Comparison of ENCODE assay signal across 8 cellular contexts in the genomic region with DNA sequence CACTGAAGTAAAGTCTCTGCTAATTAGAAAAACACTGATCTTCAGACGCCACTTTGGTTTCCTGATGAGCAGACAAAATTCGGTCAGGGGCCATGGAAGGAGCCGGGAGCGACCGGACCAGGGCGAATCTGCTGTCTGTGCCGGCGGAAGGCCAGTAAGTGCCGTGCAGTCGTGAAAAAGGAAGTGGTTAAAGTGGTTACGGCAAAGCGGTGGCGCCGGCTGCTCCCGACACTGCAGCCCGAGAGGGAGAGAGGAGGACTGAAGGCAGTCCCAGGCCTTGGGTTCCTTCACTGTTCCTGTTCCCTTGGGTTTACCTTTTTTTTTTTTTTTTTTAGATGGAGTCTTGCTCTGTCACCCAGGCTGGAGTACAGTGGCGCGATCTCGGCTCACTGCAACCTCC.
DNase-seq lines count a peak whose midpoint lies in the region; ATAC-seq and FAIRE-seq lines count a peak whose summit lies in the region.

No MANE protein-coding gene starts in this region.

- peak overlapping the region; percentile 85 for H3K4me3 Mint-ChIP-seq in T-helper 2 cell treated with Interferon-gamma antibody and Interleukin-4, amounts not matched to agents 5 μg/mL and 100 μg/mL, for 36 hours
- peak overlapping the region; percentile 81 for H3K4me3 Mint-ChIP-seq in central memory CD8-positive, alpha-beta T cell

- no peak for FAIRE-seq in HTR-8/SVneo (lab: Jason Lieb, UNC)

- ATAC-seq in GM21390 (IDR thresholded peaks at IDR 0.05; ENCODE audit: unreplicated experiment) (peak; percentile 46), HG03045 (IDR thresholded peaks at IDR 0.05; ENCODE audit: unreplicated experiment) (no peak)
- peak; percentile 67 for ATAC-seq in central memory CD8-positive, alpha-beta T cell (replicated peaks; ENCODE audit: extremely low read depth, poor library complexity, severe bottlenecking)

- peak; percentile 65 for DNase-seq in T-helper 2 cell treated with Interferon-gamma antibody and Interleukin-4, amounts not matched to agents 5 μg/mL and 100 μg/mL, for 36 hours (ENCODE audit: low spot score)
- DNase-seq in central memory CD8-positive, alpha-beta T cell (ENCODE audit: low spot score in 2 of 2) = peak in 1 of 2 donors; percentile 18
- peak in 2 of 3 donors; percentile 6 to 24 for DNase-seq in stimulated activated CD4-positive, alpha-beta T cell treated with anti-CD3 and anti-CD28 coated beads, TNF-alpha, amount 100 ng/mL, for 1 hour (ENCODE audit: low read depth in 3 of 3, low spot score in 1 of 3)
- DNase-seq in amniotic stem cell (lab: John Stamatoyannopoulos, UW) = no peak
- DNase-seq in HTR-8/SVneo (ENCODE audit: insufficient read length, low spot score) = no peak
- no peak for DNase-seq in NCI-H2171 treated with DMSO at 0.1 percent for 48 hours (lab: John Stamatoyannopoulos, UW)

- H3K36me3 Mint-ChIP-seq in T-helper 2 cell treated with Interferon-gamma antibody and Interleukin-4, amounts not matched to agents 5 μg/mL and 100 μg/mL, for 36 hours (ENCODE audit: low read depth) = peaks cover 18% of the 10 kb centered on the region
- H3K36me3 Mint-ChIP-seq in central memory CD8-positive, alpha-beta T cell (ENCODE audit: insufficient read depth) = peaks cover 18% of the 10 kb centered on the region

- peak overlapping the region; percentile 90 for H3K27ac Mint-ChIP-seq in T-helper 2 cell treated with Interferon-gamma antibody and Interleukin-4, amounts not matched to agents 5 μg/mL and 100 μg/mL, for 36 hours
- H3K27ac Mint-ChIP-seq in central memory CD8-positive, alpha-beta T cell (ENCODE audit: low read depth) = peak overlapping the region; percentile 89

- no peaks in the 10 kb centered on the region for H3K27me3 Mint-ChIP-seq in T-helper 2 cell treated with Interferon-gamma antibody and Interleukin-4, amounts not matched to agents 5 μg/mL and 100 μg/mL, for 36 hours (ENCODE audit: low read depth)
- H3K27me3 Mint-ChIP-seq in central memory CD8-positive, alpha-beta T cell = no peaks in the 10 kb centered on the region

- peaks cover 10% of the 10 kb centered on the region for H3K4me1 Mint-ChIP-seq in T-helper 2 cell treated with Interferon-gamma antibody and Interleukin-4, amounts not matched to agents 5 μg/mL and 100 μg/mL, for 36 hours (ENCODE audit: low read depth)
- peaks cover 10% of the 10 kb centered on the region for H3K4me1 Mint-ChIP-seq in central memory CD8-positive, alpha-beta T cell

- no peaks in the 10 kb centered on the region for H3K9me3 Mint-ChIP-seq in T-helper 2 cell treated with Interferon-gamma antibody and Interleukin-4, amounts not matched to agents 5 μg/mL and 100 μg/mL, for 36 hours
- no peaks in the 10 kb centered on the region for H3K9me3 Mint-ChIP-seq in central memory CD8-positive, alpha-beta T cell

Comparison
In these comparisons a context has a peak if more than half of its experiments do, and no peak if none do; other contexts are left out.
1. DNase-seq: peak in T-helper 2 cell treated with Interferon-gamma antibody and Interleukin-4, amounts not matched to agents 5 μg/mL and 100 μg/mL, for 36 hours (single experiment) and stimulated activated CD4-positive, alpha-beta T cell treated with anti-CD3 and anti-CD28 coated beads, TNF-alpha, amount 100 ng/mL, for 1 hour (2 of 3); none in amniotic stem cell (single experiment), HTR-8/SVneo (single experiment) and NCI-H2171 treated with DMSO at 0.1 percent for 48 hours (single experiment).